16 cellular contexts compared by ENCODE assay signal in the genomic region with DNA sequence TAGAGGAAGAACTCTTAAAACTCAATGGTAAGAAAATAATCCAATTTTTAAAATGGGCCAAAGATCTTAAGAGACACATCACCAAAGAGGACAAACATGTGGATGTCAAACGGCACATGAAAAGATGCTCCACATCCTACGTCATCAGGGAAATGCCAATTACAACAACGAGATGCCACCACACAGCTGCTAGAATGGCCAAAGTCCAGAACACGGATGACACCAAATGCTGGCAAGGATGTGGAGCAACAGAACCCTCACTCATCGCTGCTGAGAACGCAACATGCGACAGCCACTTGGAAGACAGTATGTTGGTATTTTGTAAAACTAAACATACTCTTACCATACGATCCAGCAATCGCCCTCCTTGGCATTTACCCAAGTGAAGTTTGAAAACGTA.
A peak's percentile ranks its signal among the peaks of the same experiment; 100 is the strongest.
DNase-seq lines count a peak whose midpoint lies in the region; ATAC-seq, FAIRE-seq and TF ChIP-seq lines count a peak whose summit lies in the region.
"Had no signal": no experiment of that assay in that cellular context is flagged by ENCODE, and none has a peak within 500 bp of the region (broad histone marks: within the 10 kb centered on the region; RNA-seq: fewer than 3 reads in every experiment).

No MANE protein-coding gene starts in this region.

- TF ChIP-seq RAD21 in HepG2 (CRISPR knock-in tag; IDR thresholded peaks at IDR 0.05), result no peak

- no peak overlapping the region for H2BK5ac ChIP-seq in mesenchymal stem cell (ENCODE audit: low read depth, low read length, poor library complexity, severe bottlenecking)

- in situ Hi-C loops in HepG2 (cut with HindIII; ENCODE audit: extremely low pct_ligation_motif_present, low pct_unique_long_range_greater_than_20kb), result no loop called here
- in situ Hi-C loops in HAP-1 (cut with MboI; ENCODE audit: low sequenced_read_pairs), result no loop called here

- TF ChIP-seq CTCF in HepG2 (CRISPR knock-in tag; IDR thresholded peaks at IDR 0.05), result no peak
- TF ChIP-seq CTCF in right lobe of liver (IDR thresholded peaks at IDR 0.05), result no peak

- H3K4me1 ChIP-seq in HepG2 (ENCODE audit: insufficient read depth, low read length) (peaks cover 7% of the 10 kb centered on the region; the same call in 1 of the 2 replicates), right lobe of liver (no peaks in the 10 kb centered on the region), mesenchymal stem cell (ENCODE audit: control insufficient read depth, insufficient read depth, low read depth, low read length) (peaks cover 20% of the 10 kb centered on the region), HAP-1 (no peaks in the 10 kb centered on the region)
- H3K4me1 ChIP-seq: BE2C had no signal

- H2BK15ac ChIP-seq in mesenchymal stem cell (ENCODE audit: low read depth, poor library complexity, severe bottlenecking), result no peak overlapping the region

- no peak overlapping the region for H2BK12ac ChIP-seq in mesenchymal stem cell (ENCODE audit: low read length in 2 of 2)

- FAIRE-seq in HepG2 (lab: Jason Lieb, UNC) (no peak), HTR-8/SVneo (lab: Jason Lieb, UNC) (peak; percentile 84)
- FAIRE-seq: GM12878, GM18507 had no signal

- H3K23ac ChIP-seq in mesenchymal stem cell (ENCODE audit: low read length in 2 of 2), result no peak overlapping the region

- H3K79me2 ChIP-seq in HepG2 (ENCODE audit: insufficient read depth, low read length), result no peaks in the 10 kb centered on the region

- no peak for ATAC-seq in HepG2
- no peak for ATAC-seq in right lobe of liver
- ATAC-seq: GM12878, HCT116 had no signal

- H4K8ac ChIP-seq in mesenchymal stem cell (ENCODE audit: low read length), result no peak overlapping the region

- BruUV-seq in HepG2 (replicated peaks; lab: Mats Ljungman, UMichigan), result no TSS peak

- WGBS in HepG2 (ENCODE audit: low lambda C conversion rate), result 31% methylated on average over 10 of the region's 10 CpGs
- WGBS in right lobe of liver (ENCODE audit: insufficient coverage, low coverage, low lambda C conversion rate, missing lambda C conversion rate), result 47% methylated on average over 10 of the region's 10 CpGs
- WGBS in mesenchymal stem cell, result 93% methylated on average over 9 of the region's 10 CpGs

- H3K27me3 ChIP-seq in HepG2 (ENCODE audit: control insufficient read depth in 1 of 2, insufficient read depth in 2 of 2, low read length in 2 of 2) (peaks cover 0 to 26% of the 10 kb centered on the region in 2 experiments; a peak in 2 of 5 replicates), right lobe of liver (no peaks in the 10 kb centered on the region), mesenchymal stem cell (ENCODE audit: control insufficient read depth in 1 of 2, insufficient read depth in 1 of 2, low read length in 2 of 2) (peaks cover 0 to 15% of the 10 kb centered on the region in 2 experiments), HAP-1 (ENCODE audit: low read depth) (no peaks in the 10 kb centered on the region)
- H3K27me3 ChIP-seq: BE2C had no signal

- no peak for TF ChIP-seq POLR2A in HepG2 (IDR thresholded peaks at IDR 0.05; ENCODE audit: insufficient read depth in 1 of 2, low read depth in 2 of 2, low read length in 2 of 2)
- no peak for TF ChIP-seq POLR2A in right lobe of liver (IDR thresholded peaks at IDR 0.05)

- no peaks in the 10 kb centered on the region for H3K36me3 ChIP-seq in HepG2 (replicated peaks in 1 of 2; ENCODE audit: control insufficient read depth in 1 of 2, insufficient read depth in 2 of 2, low read length in 2 of 2)
- H3K36me3 ChIP-seq in right lobe of liver, result no peaks in the 10 kb centered on the region
- no peaks in the 10 kb centered on the region for H3K36me3 ChIP-seq in mesenchymal stem cell (ENCODE audit: control insufficient read depth in 1 of 2, insufficient read depth in 2 of 2, low read depth in 1 of 2, low read length in 2 of 2)
- H3K36me3 ChIP-seq in HAP-1 (replicated peaks), result no peaks in the 10 kb centered on the region
- H3K36me3 ChIP-seq: BE2C had no signal

- H2BK120ac ChIP-seq in mesenchymal stem cell (ENCODE audit: low read depth, low read length), result no peak overlapping the region

- no peak overlapping the region for H3K18ac ChIP-seq in mesenchymal stem cell (ENCODE audit: low read depth in 1 of 2, low read length in 2 of 2)

- TF ChIP-seq EP300 in HepG2 (IDR thresholded peaks at IDR 0.05; ENCODE audit: low read depth in 2 of 2, low read length in 2 of 2) (no peak), HepG2 (CRISPR knock-in tag; IDR thresholded peaks at IDR 0.05; ENCODE audit: borderline replicate concordance) (no peak)

- no peak overlapping the region for H3K9ac ChIP-seq in HepG2 (ENCODE audit: insufficient read depth, low read depth, low read length)
- H3K9ac ChIP-seq in mesenchymal stem cell (ENCODE audit: low read length), result no peak overlapping the region

- no peak overlapping the region for H4K91ac ChIP-seq in mesenchymal stem cell (ENCODE audit: low read length)

- no peaks in the 10 kb centered on the region for H4K20me1 ChIP-seq in HepG2 (ENCODE audit: insufficient read depth, low read length)

- POLR2A ChIA-PET in HepG2 (lab: Yijun Ruan, JAX), result no interaction called here

- no peak overlapping the region for H2AFZ ChIP-seq in HepG2 (ENCODE audit: low read length)
- H2AFZ ChIP-seq in mesenchymal stem cell (ENCODE audit: low read depth, low read length), result no peak overlapping the region

- H3K9me3 ChIP-seq in HepG2 (ENCODE audit: low read length) (no peaks in the 10 kb centered on the region), right lobe of liver (no peaks in the 10 kb centered on the region), mesenchymal stem cell (ENCODE audit: control insufficient read depth, low read length) (no peaks in the 10 kb centered on the region), HAP-1 (no peaks in the 10 kb centered on the region)
- H3K9me3 ChIP-seq: BE2C had no signal

- H3K27ac ChIP-seq in HepG2 (ENCODE audit: extremely low read length, insufficient read depth, low read length), result no peak overlapping the region
- H3K27ac ChIP-seq in right lobe of liver, result no peak overlapping the region
- no peak overlapping the region for H3K27ac ChIP-seq in mesenchymal stem cell (ENCODE audit: low read length, poor library complexity, severe bottlenecking)

- CTCF ChIA-PET in HepG2 (lab: Yijun Ruan, JAX; ENCODE audit: low intra/inter-chr PET ratio, low total read pairs), result no interaction called here

- peak overlapping the region; percentile 51 for H2AK5ac ChIP-seq in mesenchymal stem cell (ENCODE audit: low read length, severe bottlenecking)

- no peak for DNase-seq in HepG2 (ENCODE audit: low spot score)
- no peak for DNase-seq in right lobe of liver
- no peak for DNase-seq in HTR-8/SVneo (ENCODE audit: insufficient read length, low spot score)
- no peak for DNase-seq in mesenchymal stem cell
- DNase-seq in HAP-1 (ENCODE audit: low spot score in 2 of 2), result no peak
- DNase-seq in EL, result no peak
- DNase-seq in NCI-H146 (lab: John Stamatoyannopoulos, UW), result no peak
- DNase-seq: 8988T; ACHN; BE2C; CD4-positive, CD25-positive, alpha-beta regulatory T cell; DMS53; KBM-7 had no signal

- H3K4me3 ChIP-seq in HepG2 (replicated peaks in 1 of 3; ENCODE audit: insufficient read depth in 1 of 3, low read depth in 2 of 3, low read length in 3 of 3), result no peak overlapping the region
- H3K4me3 ChIP-seq in right lobe of liver, result no peak overlapping the region
- no peak overlapping the region for H3K4me3 ChIP-seq in mesenchymal stem cell (ENCODE audit: insufficient read depth in 1 of 2, low read depth in 1 of 2, low read length in 2 of 2)
- no peak overlapping the region for H3K4me3 ChIP-seq in HAP-1
- H3K4me3 ChIP-seq: GM12878 had no signal

- no peak overlapping the region for H3K4me2 ChIP-seq in HepG2 (ENCODE audit: low read depth, low read length)
- H3K4me2 ChIP-seq in mesenchymal stem cell (ENCODE audit: low read length, poor library complexity, severe bottlenecking), result no peak overlapping the region

- intact Hi-C loops in HepG2 (cut with micrococcal nuclease; ENCODE audit: unreplicated experiment) (no loop called here), right lobe of liver (cut with DNase I) (no loop called here)

- H3K4ac ChIP-seq in mesenchymal stem cell (ENCODE audit: low read depth in 1 of 2, low read length in 2 of 2), result no peak overlapping the region

- H3K14ac ChIP-seq in mesenchymal stem cell (ENCODE audit: low read length in 2 of 2), result no peak overlapping the region

- H3K79me1 ChIP-seq in mesenchymal stem cell (replicated peaks; ENCODE audit: low read length, poor library complexity, severe bottlenecking), result no peaks in the 10 kb centered on the region

TF ChIP-seq in HepG2, 621 proteins besides CTCF, POLR2A, EP300 and RAD21:
- TF ChIP-seq ZNF7 (CRISPR knock-in tag; IDR thresholded peaks at IDR 0.05) (peak; percentile 76), CREB1 (IDR thresholded peaks at IDR 0.05) (peak; percentile 89), CREB1 (CRISPR knock-in tag; IDR thresholded peaks at IDR 0.05) (no peak), NR2C2 (CRISPR knock-in tag; IDR thresholded peaks at IDR 0.05; ENCODE audit: borderline replicate concordance) (no peak)
